Comparison of ENCODE assay signal across 22 cellular contexts in genomic region chr5:167701103-167701502, GRCh38.
A peak's percentile ranks its signal among the peaks of the same experiment; 100 is the strongest.
DNase-seq lines count a peak whose midpoint lies in the region; ATAC-seq, FAIRE-seq and TF ChIP-seq lines count a peak whose summit lies in the region.
"Had no signal": no experiment of that assay in that cellular context is flagged by ENCODE, and none has a peak within 500 bp of the region (broad histone marks: within the 10 kb centered on the region; RNA-seq: fewer than 3 reads in every experiment).

No MANE protein-coding gene starts in this region.

- H3K36me3 Mint-ChIP-seq in MCF 10A (ENCODE audit: insufficient read depth, unreplicated experiment) = no peaks in the 10 kb centered on the region
- H3K36me3 Mint-ChIP-seq in activated CD4-positive, alpha-beta T cell treated with anti-CD3 and anti-CD28 coated beads, Interleukin-2, amount 10 ng/mL, durations not matched to agents 7 days and 5 days (ENCODE audit: low read depth) = no peaks in the 10 kb centered on the region
- H3K36me3 Mint-ChIP-seq: CD8-positive, alpha-beta T cell had no signal

- no peak overlapping the region for H3K14ac ChIP-seq in H1 (ENCODE audit: insufficient read length)

- intact Hi-C loops in MCF 10A (cut with micrococcal nuclease) (no loop called here), breast epithelium (cut with DNase I; ENCODE audit: low total_unique reads) (no loop called here), Panc1 (cut with micrococcal nuclease; ENCODE audit: unreplicated experiment) (no loop called here), cardiac septum (cut with DNase I) (no loop called here)

- no peak for TF ChIP-seq EP300 in H1 (IDR thresholded peaks at IDR 0.05; ENCODE audit: borderline replicate concordance in 1 of 2, low read depth in 2 of 2, low read length in 2 of 2)

- in situ Hi-C loops in Panc1 (cut with HindIII; ENCODE audit: low pct_unique_long_range_greater_than_20kb, low sequenced_read_pairs) = no loop called here

- H3K4ac ChIP-seq in H1 (replicated peaks; ENCODE audit: insufficient read length, low read depth, low read length) = no peak overlapping the region

- no peak overlapping the region for H3K4me2 ChIP-seq in H1 (ENCODE audit: insufficient read depth in 1 of 2, low read depth in 2 of 2, low read length in 2 of 2)
- no peak overlapping the region for H3K4me2 ChIP-seq in skeletal muscle satellite cell (ENCODE audit: low read length)

- no TSS peak for BruUV-seq in MCF 10A (replicated peaks; lab: Mats Ljungman, UMichigan)
- BruUV-seq in Panc1 (replicated peaks; lab: Mats Ljungman, UMichigan) = no TSS peak

- no peaks in the 10 kb centered on the region for H4K20me1 ChIP-seq in H1 (replicated peaks in 1 of 2; ENCODE audit: control insufficient read depth in 1 of 2, insufficient read depth in 2 of 2, low read length in 2 of 2)

- no peak overlapping the region for H4K5ac ChIP-seq in H1 (ENCODE audit: insufficient read length, low read depth, low read length)

- DNase-seq in MCF 10A (ENCODE audit: unreplicated experiment) = no peak
- DNase-seq in breast epithelium (ENCODE audit: low spot score in 2 of 2) = no peak
- DNase-seq in Panc1 (ENCODE audit: low read depth, low spot score) = no peak
- DNase-seq in H1 (ENCODE audit: low read depth in 1 of 2, low spot score in 2 of 2) = no peak
- no peak for DNase-seq in cardiac septum (ENCODE audit: low spot score)
- no peak for DNase-seq in activated CD4-positive, alpha-beta T cell treated with anti-CD3 and anti-CD28 coated beads, Interleukin-2, amount 10 ng/mL, durations not matched to agents 7 days and 5 days
- DNase-seq: C1 segment of cervical spinal cord; CD8-positive, alpha-beta T cell; DND-41; NCI-H1105; NCI-H2029 treated with DMSO at 0.1 percent for 48 hours; NCI-H226; NCI-H510A treated with DMSO at 0.1 percent for 48 hours; SIG-M5 had no signal

- no peak overlapping the region for H2AK5ac ChIP-seq in H1 (ENCODE audit: low read depth, low read length)

- H2BK5ac ChIP-seq in H1 (ENCODE audit: low read depth, low read length) = no peak overlapping the region

- H3K4me3 ChIP-seq in breast epithelium (no peak overlapping the region), Panc1 (ENCODE audit: low read depth in 2 of 2, low read length in 2 of 2) (no peak overlapping the region), H1 (ENCODE audit: extremely low read depth in 1 of 4, insufficient read depth in 2 of 4, low read depth in 3 of 4, low read length in 4 of 4) (no peak overlapping the region), skeletal muscle satellite cell (ENCODE audit: low read length) (no peak overlapping the region)
- H3K4me3 ChIP-seq: K562 had no signal

- peak; percentile 32 for FAIRE-seq in H1 (lab: Jason Lieb, UNC)
- FAIRE-seq: GM12892, GM18507, H54, K562 had no signal

- WGBS in H1 (ENCODE audit: extremely low coverage in 1 of 2, insufficient coverage in 1 of 2, insufficient read length in 1 of 2, insufficient replicate concordance in 2 of 2, low coverage in 1 of 2, low lambda C conversion rate in 2 of 2, missing lambda C conversion rate in 1 of 2), 2 experiments = 76% methylated on average over 2 of the region's 2 CpGs; no CpG with 5 or more reads in 1 of the 2 experiments

- H3K9me3 ChIP-seq in breast epithelium (no peaks in the 10 kb centered on the region), Panc1 (ENCODE audit: control insufficient read depth, insufficient read depth, low read depth, low read length) (no peaks in the 10 kb centered on the region), H1 (ENCODE audit: insufficient read depth in 2 of 2, low read depth in 1 of 2, low read length in 1 of 2) (no peaks in the 10 kb centered on the region), skeletal muscle satellite cell (replicated peaks; ENCODE audit: low read length) (no peaks in the 10 kb centered on the region)

- H3K23me2 ChIP-seq in H1 (ENCODE audit: low read depth, low read length) = no peaks in the 10 kb centered on the region

- H4K8ac ChIP-seq in H1 (ENCODE audit: extremely low read depth, insufficient read depth, low read length) = no peak overlapping the region

- H3K79me1 ChIP-seq in H1 (ENCODE audit: low read depth, low read length) = no peaks in the 10 kb centered on the region

- ATAC-seq in Panc1 (no peak), GM18502 (IDR thresholded peaks at IDR 0.05; ENCODE audit: poor library complexity, unreplicated experiment) (no peak)
- ATAC-seq: CD8-positive, alpha-beta T cell; K562; SK-N-SH treated with all-trans-retinoic acid at 6 μM for 48 hours had no signal

- H4K91ac ChIP-seq in H1 (replicated peaks; ENCODE audit: insufficient read length, low read length) = no peak overlapping the region

- H3K27ac Mint-ChIP-seq in MCF 10A (ENCODE audit: low read depth, unreplicated experiment) = peak overlapping the region; percentile 43
- H3K27ac Mint-ChIP-seq in activated CD4-positive, alpha-beta T cell treated with anti-CD3 and anti-CD28 coated beads, Interleukin-2, amount 10 ng/mL, durations not matched to agents 7 days and 5 days = no peak overlapping the region
- H3K27ac Mint-ChIP-seq: CD8-positive, alpha-beta T cell had no signal

- H3K56ac ChIP-seq in H1 (replicated peaks; ENCODE audit: insufficient read length, low read depth, low read length) = no peak overlapping the region

- no peak overlapping the region for H2BK12ac ChIP-seq in H1 (ENCODE audit: low read depth, low read length)

- no peak overlapping the region for H3K18ac ChIP-seq in H1 (ENCODE audit: extremely low read depth, low read length)

- H3K9me3 Mint-ChIP-seq in MCF 10A (ENCODE audit: unreplicated experiment) = peaks cover 5% of the 10 kb centered on the region
- H3K9me3 Mint-ChIP-seq in activated CD4-positive, alpha-beta T cell treated with anti-CD3 and anti-CD28 coated beads, Interleukin-2, amount 10 ng/mL, durations not matched to agents 7 days and 5 days = no peaks in the 10 kb centered on the region
- H3K9me3 Mint-ChIP-seq: CD8-positive, alpha-beta T cell had no signal

- CTCF ChIA-PET in MCF 10A (lab: Yijun Ruan, JAX) = interaction anchor here (0.6 to 2.4 kb wide), 6 partner anchors 12 to 346 kb away, joined by 3 to 11 read pairs (median 4); no protein-coding TSS in a partner anchor
- CTCF ChIA-PET in Panc1 (lab: Charles Lee) = interaction anchor here (0.5 kb wide), 1 partner anchor 85 kb away, joined by 4 read pairs; no protein-coding TSS in a partner anchor
- CTCF ChIA-PET in H1 (lab: Charles Lee; ENCODE audit: partially characterized antibody) = no interaction called here
- CTCF ChIA-PET in activated CD4-positive, alpha-beta T cell treated with anti-CD3 and anti-CD28 coated beads, Interleukin-2, amount 10 ng/mL, durations not matched to agents 7 days and 5 days (lab: Charles Lee) = no interaction called here

- POLR2A ChIA-PET in MCF 10A (lab: Yijun Ruan, JAX) = interaction anchor here (0.5 to 3.2 kb wide), 6 partner anchors 10 to 125 kb away, joined by 3 to 16 read pairs (median 8); no protein-coding TSS in a partner anchor
- POLR2A ChIA-PET in Panc1 (lab: Charles Lee) = interaction anchor here (0.7 kb wide), 1 partner anchor 1673 kb away, joined by 11 read pairs; no protein-coding TSS in a partner anchor
- POLR2A ChIA-PET in H1 (lab: Charles Lee; ENCODE audit: partially characterized antibody) = no interaction called here
- POLR2A ChIA-PET in activated CD4-positive, alpha-beta T cell treated with anti-CD3 and anti-CD28 coated beads, Interleukin-2, amount 10 ng/mL, durations not matched to agents 7 days and 5 days (lab: Charles Lee) = no interaction called here

- H3K27ac ChIP-seq in breast epithelium (no peak overlapping the region), Panc1 (ENCODE audit: low read length) (peak overlapping the region; percentile 93), H1 (ENCODE audit: low read depth, low read length) (no peak overlapping the region)
- H3K27ac ChIP-seq: 22Rv1 had no signal

- peaks cover 36% of the 10 kb centered on the region for H3K4me1 Mint-ChIP-seq in MCF 10A (ENCODE audit: insufficient read depth, unreplicated experiment)
- H3K4me1 Mint-ChIP-seq in activated CD4-positive, alpha-beta T cell treated with anti-CD3 and anti-CD28 coated beads, Interleukin-2, amount 10 ng/mL, durations not matched to agents 7 days and 5 days = no peaks in the 10 kb centered on the region

- H3K4me1 ChIP-seq in breast epithelium = no peaks in the 10 kb centered on the region
- H3K4me1 ChIP-seq in Panc1 (ENCODE audit: control insufficient read depth, insufficient read depth, low read length) = peaks cover 21% of the 10 kb centered on the region; the same call in 1 of the 2 replicates
- peaks cover 4 to 18% (median 7%) of the 10 kb centered on the region in 4 experiments; a peak in 6 of 7 replicates for H3K4me1 ChIP-seq in H1 (replicated peaks in 1 of 4; ENCODE audit: control insufficient read depth in 3 of 4, insufficient read depth in 4 of 4, low read length in 3 of 4)
- H3K4me1 ChIP-seq in skeletal muscle satellite cell (ENCODE audit: control insufficient read depth, insufficient read depth, low read length) = peaks cover 42% of the 10 kb centered on the region

- no peak for TF ChIP-seq RAD21 in H1 (IDR thresholded peaks at IDR 0.05 in 1 of 2, conservative IDR thresholded peaks at IDR 0.05 in 1 of 2; ENCODE audit: low read depth in 2 of 2, low read length in 2 of 2)

- no peak for TF ChIP-seq POLR2A in breast epithelium (IDR thresholded peaks at IDR 0.05)
- TF ChIP-seq POLR2A in H1 (IDR thresholded peaks at IDR 0.05; ENCODE audit: control extremely low read depth in 1 of 2, low read depth in 2 of 2, low read length in 2 of 2) = no peak

- H3K9ac ChIP-seq in H1 (replicated peaks in 1 of 4; ENCODE audit: extremely low read depth in 1 of 4, low read depth in 3 of 4, low read length in 3 of 4) (no peak overlapping the region), skeletal muscle satellite cell (ENCODE audit: low read depth, low read length) (peak overlapping the region; percentile 82)

- no peaks in the 10 kb centered on the region for H3K27me3 Mint-ChIP-seq in MCF 10A (ENCODE audit: insufficient read depth, unreplicated experiment)
- no peaks in the 10 kb centered on the region for H3K27me3 Mint-ChIP-seq in activated CD4-positive, alpha-beta T cell treated with anti-CD3 and anti-CD28 coated beads, Interleukin-2, amount 10 ng/mL, durations not matched to agents 7 days and 5 days

- no peak overlapping the region for H2BK120ac ChIP-seq in H1 (replicated peaks; ENCODE audit: low read depth, low read length)

- no peak overlapping the region for H2AFZ ChIP-seq in H1 (ENCODE audit: low read length)

- H3K79me2 ChIP-seq in H1 (ENCODE audit: control insufficient read depth in 1 of 2, insufficient read depth in 2 of 2, low read length in 2 of 2) = no peaks in the 10 kb centered on the region

- no peak overlapping the region for H3K23ac ChIP-seq in H1 (ENCODE audit: insufficient read length)

- H3K4me3 Mint-ChIP-seq in MCF 10A (ENCODE audit: unreplicated experiment) = no peak overlapping the region
- no peak overlapping the region for H3K4me3 Mint-ChIP-seq in activated CD4-positive, alpha-beta T cell treated with anti-CD3 and anti-CD28 coated beads, Interleukin-2, amount 10 ng/mL, durations not matched to agents 7 days and 5 days
- H3K4me3 Mint-ChIP-seq: CD8-positive, alpha-beta T cell had no signal

- H3K27me3 ChIP-seq in breast epithelium (no peaks in the 10 kb centered on the region), Panc1 (ENCODE audit: control insufficient read depth, insufficient read depth, low read length) (no peaks in the 10 kb centered on the region), H1 (replicated peaks in 1 of 4; ENCODE audit: control insufficient read depth in 3 of 4, extremely low read depth in 1 of 4, insufficient read depth in 3 of 4, low read length in 3 of 4) (no peaks in the 10 kb centered on the region), skeletal muscle satellite cell (ENCODE audit: control insufficient read depth, insufficient read depth, low read length) (no peaks in the 10 kb centered on the region)

- H3K36me3 ChIP-seq in breast epithelium (no peaks in the 10 kb centered on the region), Panc1 (ENCODE audit: control insufficient read depth, insufficient read depth, low read length) (no peaks in the 10 kb centered on the region), H1 (ENCODE audit: control insufficient read depth in 2 of 4, insufficient read depth in 4 of 4, low read length in 3 of 4) (no peaks in the 10 kb centered on the region), skeletal muscle satellite cell (ENCODE audit: insufficient read depth, low read length) (no peaks in the 10 kb centered on the region)

- no peak overlapping the region for H2BK20ac ChIP-seq in H1 (ENCODE audit: low read length)

- H2BK15ac ChIP-seq in H1 (ENCODE audit: low read length) = no peak overlapping the region

- TF ChIP-seq CTCF in MCF 10A (IDR thresholded peaks at IDR 0.05; ENCODE audit: unreplicated experiment) (no peak), breast epithelium (IDR thresholded peaks at IDR 0.05) (no peak), Panc1 (IDR thresholded peaks at IDR 0.05) (no peak), H1 (IDR thresholded peaks at IDR 0.05; ENCODE audit: control extremely low read depth in 1 of 3, insufficient read depth in 1 of 3, low read depth in 1 of 3, low read length in 3 of 3) (no peak)

Comparison
In these comparisons a context has a peak if more than half of its experiments do, and no peak if none do; other contexts are left out.
1. CTCF ChIA-PET loops: an anchor here in MCF 10A (0.6 to 2.4 kb wide) and Panc1 (0.5 kb wide); none called in H1 and activated CD4-positive, alpha-beta T cell treated with anti-CD3 and anti-CD28 coated beads, Interleukin-2, amount 10 ng/mL, durations not matched to agents 7 days and 5 days.
2. POLR2A ChIA-PET loops: an anchor here in MCF 10A (0.5 to 3.2 kb wide) and Panc1 (0.7 kb wide); none called in H1 and activated CD4-positive, alpha-beta T cell treated with anti-CD3 and anti-CD28 coated beads, Interleukin-2, amount 10 ng/mL, durations not matched to agents 7 days and 5 days.